Comparison of ENCODE assay signal across 2 cellular contexts in genomic region chr11:66719111-66719872, GRCh38.
TF ChIP-seq lines count a peak whose summit lies in the region.

No MANE protein-coding gene starts in this region.

TF ChIP-seq in HCT116, 20 proteins besides CTCF, POLR2A, EP300 and RAD21 (continued from another document):
- TF ChIP-seq ZBTB33 (IDR thresholded peaks at IDR 0.05; ENCODE audit: extremely low read depth, insufficient replicate concordance, low read length) = no peak
TF ChIP-seq in HCT116: peak in this region for 0.

TF ChIP-seq in SK-N-SH treated with all-trans-retinoic acid at 6 μM for 48 hours, 23 proteins besides CTCF, POLR2A, EP300 and RAD21 (continued from another document):
- TF ChIP-seq TOX (CRISPR knock-in tag; IDR thresholded peaks at IDR 0.05; ENCODE audit: borderline replicate concordance) (no peak), CSDC2 (CRISPR knock-in tag; IDR thresholded peaks at IDR 0.05) (no peak), ZNF8 (CRISPR knock-in tag; IDR thresholded peaks at IDR 0.05) (no peak), TSHZ2 (CRISPR knock-in tag; IDR thresholded peaks at IDR 0.05) (no peak), SNAI2 (CRISPR knock-in tag; IDR thresholded peaks at IDR 0.05) (no peak), RARB (CRISPR knock-in tag; IDR thresholded peaks at IDR 0.05) (no peak), ZNF565 (CRISPR knock-in tag; conservative IDR thresholded peaks at IDR 0.05; ENCODE audit: low read depth) (no peak), ESRRG (CRISPR knock-in tag; IDR thresholded peaks at IDR 0.05) (no peak), ZNF70 (CRISPR knock-in tag; IDR thresholded peaks at IDR 0.05) (no peak), BACH2 (CRISPR knock-in tag; IDR thresholded peaks at IDR 0.05; ENCODE audit: borderline replicate concordance) (no peak)
- TF ChIP-seq, protein P1, sequence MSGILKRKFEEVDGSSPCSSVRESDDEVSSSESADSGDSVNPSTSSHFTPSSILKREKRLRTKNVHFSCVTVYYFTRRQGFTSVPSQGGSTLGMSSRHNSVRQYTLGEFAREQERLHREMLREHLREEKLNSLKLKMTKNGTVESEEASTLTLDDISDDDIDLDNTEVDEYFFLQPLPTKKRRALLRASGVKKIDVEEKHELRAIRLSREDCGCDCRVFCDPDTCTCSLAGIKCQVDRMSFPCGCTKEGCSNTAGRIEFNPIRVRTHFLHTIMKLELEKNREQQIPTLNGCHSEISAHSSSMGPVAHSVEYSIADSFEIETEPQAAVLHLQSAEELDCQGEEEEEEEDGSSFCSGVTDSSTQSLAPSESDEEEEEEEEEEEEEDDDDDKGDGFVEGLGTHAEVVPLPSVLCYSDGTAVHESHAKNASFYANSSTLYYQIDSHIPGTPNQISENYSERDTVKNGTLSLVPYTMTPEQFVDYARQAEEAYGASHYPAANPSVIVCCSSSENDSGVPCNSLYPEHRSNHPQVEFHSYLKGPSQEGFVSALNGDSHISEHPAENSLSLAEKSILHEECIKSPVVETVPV (CRISPR knock-in tag; IDR thresholded peaks at IDR 0.05) = no peak
TF ChIP-seq in SK-N-SH treated with all-trans-retinoic acid at 6 μM for 48 hours: peak in this region for 0.
